Comparison of ENCODE assay signal across 18 cellular contexts in the genomic region with DNA sequence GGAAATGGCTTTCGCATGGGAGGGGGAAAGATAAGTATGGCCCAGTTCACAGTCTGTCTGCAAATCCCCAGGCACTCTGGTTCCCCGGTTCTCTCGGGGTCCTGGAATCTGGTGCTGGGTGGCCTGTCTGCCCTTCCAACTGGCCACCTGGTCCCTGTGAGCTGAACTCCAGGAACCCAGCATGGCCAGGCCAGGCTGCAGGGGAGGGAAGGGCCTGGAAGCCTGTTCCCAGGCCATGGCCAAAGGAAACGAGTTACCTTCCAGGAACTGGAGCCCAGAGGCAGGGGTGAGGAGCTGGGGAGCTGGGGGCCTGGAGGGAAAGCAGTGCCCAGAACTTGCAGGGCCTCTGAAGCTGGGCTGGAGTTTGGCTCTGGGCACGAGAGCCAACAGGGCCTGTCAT. TPM values are rescaled to one million over a fixed set of nuclear protein-coding genes. Genes with fewer than 3 reads are reported as not detected.
"Had no signal": no experiment of that assay in that cellular context is flagged by ENCODE, and none has a peak within 500 bp of the region (broad histone marks: within the 10 kb centered on the region; RNA-seq: fewer than 3 reads in every experiment).

No MANE protein-coding gene starts in this region.

- H3K4me1 Mint-ChIP-seq: activated CD4-positive, alpha-beta T cell treated with anti-CD3 and anti-CD28 coated beads for 36 hours; activated T-helper 17 cell treated with anti-CD3 and anti-CD28 coated beads, Interleukin-2, amount 50 U/mL, for 72 hours; immature natural killer cell had no signal

- H3K36me3 ChIP-seq: pancreas, SJCRH30, stomach, tibial nerve had no signal

- H3K4me3 Mint-ChIP-seq: activated CD4-positive, alpha-beta T cell treated with anti-CD3 and anti-CD28 coated beads for 36 hours; activated CD8-positive, alpha-beta T cell treated with anti-CD3 and anti-CD28 coated beads, Interleukin-2, amount 10 ng/mL, durations not matched to agents 7 days and 5 days; activated naive CD4-positive, alpha-beta T cell treated with anti-CD3 and anti-CD28 coated beads, Interleukin-2, amount 10 ng/mL, durations not matched to agents 7 days and 5 days; activated T-helper 17 cell treated with anti-CD3 and anti-CD28 coated beads, Interleukin-2, amount 50 U/mL, for 72 hours; immature natural killer cell had no signal

- H3K9me3 ChIP-seq: body of pancreas, pancreas, stomach, tibial nerve had no signal

- H3K27ac Mint-ChIP-seq: activated CD4-positive, alpha-beta T cell treated with anti-CD3 and anti-CD28 coated beads for 36 hours; activated CD8-positive, alpha-beta T cell treated with anti-CD3 and anti-CD28 coated beads, Interleukin-2, amount 10 ng/mL, durations not matched to agents 7 days and 5 days; activated naive CD4-positive, alpha-beta T cell treated with anti-CD3 and anti-CD28 coated beads, Interleukin-2, amount 10 ng/mL, durations not matched to agents 7 days and 5 days; activated T-helper 17 cell treated with anti-CD3 and anti-CD28 coated beads, Interleukin-2, amount 50 U/mL, for 72 hours; immature natural killer cell had no signal

- H3K27ac ChIP-seq: body of pancreas, dorsolateral prefrontal cortex, pancreas, SJCRH30, stomach, tibial nerve, VCaP had no signal

- H3K4me3 ChIP-seq: body of pancreas, dorsolateral prefrontal cortex, pancreas, SJCRH30, stomach, tibial nerve had no signal

- ATAC-seq: activated CD4-positive, alpha-beta T cell treated with anti-CD3 and anti-CD28 coated beads for 36 hours; activated CD8-positive, alpha-beta T cell treated with anti-CD3 and anti-CD28 coated beads, Interleukin-2, amount 10 ng/mL, durations not matched to agents 7 days and 5 days; activated T-helper 17 cell treated with anti-CD3 and anti-CD28 coated beads, Interleukin-2, amount 50 U/mL, for 72 hours; body of pancreas; esophagus mucosa; left colon; pancreas had no signal

- H3K27me3 ChIP-seq: body of pancreas, dorsolateral prefrontal cortex, pancreas, SJCRH30, stomach had no signal

- DNase-seq: activated CD4-positive, alpha-beta T cell treated with anti-CD3 and anti-CD28 coated beads for 36 hours; activated CD8-positive, alpha-beta T cell treated with anti-CD3 and anti-CD28 coated beads, Interleukin-2, amount 10 ng/mL, durations not matched to agents 7 days and 5 days; activated naive CD4-positive, alpha-beta T cell treated with anti-CD3 and anti-CD28 coated beads, Interleukin-2, amount 10 ng/mL, durations not matched to agents 7 days and 5 days; body of pancreas; cerebellar nuclear complex; dorsolateral prefrontal cortex; immature natural killer cell; left colon; pancreas; SJCRH30; stomach; T-helper 9 cell had no signal

- H3K36me3 Mint-ChIP-seq: activated naive CD4-positive, alpha-beta T cell treated with anti-CD3 and anti-CD28 coated beads, Interleukin-2, amount 10 ng/mL, durations not matched to agents 7 days and 5 days had no signal

RNA-seq across cellular contexts. Expression of gene PNMA8C, which starts 19.1 kb away (rescaled TPM):
- total RNA-seq: activated CD4-positive, alpha-beta T cell treated with anti-CD3 and anti-CD28 coated beads for 36 hours; activated T-helper 17 cell treated with anti-CD3 and anti-CD28 coated beads, Interleukin-2, amount 50 U/mL, for 72 hours; body of pancreas; esophagus mucosa; glomerular endothelial cell; renal cortical epithelial cell had no signal

RNA-seq across cellular contexts. Expression of gene PNMA8A, which starts 23.5 kb away (rescaled TPM):
- total RNA-seq: activated CD4-positive, alpha-beta T cell treated with anti-CD3 and anti-CD28 coated beads for 36 hours; activated CD8-positive, alpha-beta T cell treated with anti-CD3 and anti-CD28 coated beads, Interleukin-2, amount 10 ng/mL, durations not matched to agents 7 days and 5 days; activated T-helper 17 cell treated with anti-CD3 and anti-CD28 coated beads, Interleukin-2, amount 50 U/mL, for 72 hours had no signal
- polyA plus RNA-seq: immature natural killer cell had no signal

RNA-seq across cellular contexts. Expression of gene CCDC8, which starts 34.5 kb away (rescaled TPM):
- total RNA-seq: activated CD4-positive, alpha-beta T cell treated with anti-CD3 and anti-CD28 coated beads for 36 hours; activated CD8-positive, alpha-beta T cell treated with anti-CD3 and anti-CD28 coated beads, Interleukin-2, amount 10 ng/mL, durations not matched to agents 7 days and 5 days; activated T-helper 17 cell treated with anti-CD3 and anti-CD28 coated beads, Interleukin-2, amount 50 U/mL, for 72 hours had no signal
- polyA plus RNA-seq: immature natural killer cell had no signal

RNA-seq across cellular contexts. Expression of gene PNMA8B, which starts 47.8 kb away (rescaled TPM):
- polyA plus RNA-seq: immature natural killer cell had no signal
